Comparison of ENCODE assay signal across 8 cellular contexts in the genomic region with DNA sequence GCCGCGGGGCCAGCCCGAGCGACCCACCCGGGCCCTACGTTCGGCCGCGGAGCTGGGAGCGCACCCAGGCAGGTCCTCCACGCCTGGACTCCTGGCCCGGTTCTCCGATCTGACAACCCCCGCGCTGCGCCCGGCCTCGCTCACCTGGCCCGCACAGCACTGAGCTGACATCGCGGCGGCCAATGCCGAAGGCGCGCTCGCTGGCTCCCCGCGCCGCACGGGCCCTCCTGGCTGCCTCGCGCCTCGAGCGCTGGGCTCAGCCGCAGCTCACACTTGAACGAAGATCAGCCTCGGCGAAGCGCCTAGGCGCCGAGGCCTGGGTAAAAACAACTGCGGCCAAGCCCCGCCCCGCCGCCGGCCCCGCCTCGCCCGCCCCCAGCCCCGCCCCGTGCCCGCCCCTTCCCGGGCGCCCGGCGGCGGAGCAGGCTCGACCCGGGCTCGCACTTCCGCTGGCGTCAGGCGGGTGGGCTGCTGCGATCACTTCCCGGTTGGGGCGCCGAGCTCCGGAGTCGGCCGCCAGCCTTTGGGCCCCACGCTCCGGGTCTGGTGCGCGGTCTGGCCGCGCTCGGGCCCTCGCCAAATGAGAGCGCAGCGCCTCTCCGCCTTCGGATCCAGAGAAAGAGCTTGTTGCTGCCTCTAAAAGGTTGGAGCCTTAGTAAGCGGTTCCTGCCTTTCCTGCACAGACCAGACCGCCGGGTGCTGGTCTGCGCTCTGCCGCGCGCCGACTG. TPM values are rescaled to one million over a fixed set of nuclear protein-coding genes. Genes with fewer than 3 reads are reported as not detected.
DNase-seq lines count a peak whose midpoint lies in the region; ATAC-seq and TF ChIP-seq lines count a peak whose summit lies in the region.

Gene SERINC5 (minus strand): TSS at position 297 of the 728 bp plus-strand sequence. CDS start 126 bp downstream, at position 171.

- peak; percentile 84 for ATAC-seq in GM21381 (IDR thresholded peaks at IDR 0.05; ENCODE audit: unreplicated experiment)

- in situ Hi-C loops in transverse colon (cut with MboI; ENCODE audit: low pct_ligation_motif_present in 1 of 4, low pct_unique_long_range_greater_than_20kb in 1 of 4, low sequenced_read_pairs in 3 of 4), result no loop called here

- intact Hi-C loops in cardiac septum (cut with DNase I) (loop anchor here (2.0 to 5.0 kb wide), 5 partner anchors 39 to 164 kb away; partner anchors contain the start of gene ZFYVE16), posterior cingulate gyrus (cut with DNase I) (loop anchor here (2.0 to 10.0 kb wide), 5 partner anchors 63 to 229 kb away; partner anchors contain the start of genes FAM151B and ZFYVE16), transverse colon (cut with DNase I; ENCODE audit: low total_unique reads) (loop anchor here (5.0 kb wide), 1 partner anchor 114 kb away; no protein-coding TSS in a partner anchor)

- H3K9ac ChIP-seq in HUES48 (ENCODE audit: low read depth, low read length), result peak within 1 kb of the TSS; percentile 90

- no peaks in the 10 kb centered on the region for H3K27me3 ChIP-seq in HUES48 (ENCODE audit: control insufficient read depth, insufficient read depth, low read length)
- no peaks in the 10 kb centered on the region for H3K27me3 ChIP-seq in transverse colon

- H3K27ac ChIP-seq in HUES48 (ENCODE audit: low read depth, low read length), result peak within 1 kb of the TSS; percentile 97
- H3K27ac ChIP-seq in transverse colon, result peak within 1 kb of the TSS; percentile 97 to 100 (median 100)

- H3K36me3 ChIP-seq in HUES48 (ENCODE audit: control insufficient read depth, insufficient read depth, low read length) (no peaks in the 10 kb centered on the region), transverse colon (no peaks in the 10 kb centered on the region)

- peaks cover 38% of the 10 kb centered on the region for H3K4me1 ChIP-seq in HUES48 (ENCODE audit: control insufficient read depth, insufficient read depth, low read length)
- peaks cover 1 to 55% (median 36%) of the 10 kb centered on the region in 4 donors for H3K4me1 ChIP-seq in transverse colon

- TF ChIP-seq EP300 in transverse colon (IDR thresholded peaks at IDR 0.05; ENCODE audit: low read depth), result peak; percentile 10

- TF ChIP-seq CTCF in transverse colon (IDR thresholded peaks at IDR 0.05), result no peak

- TF ChIP-seq POLR2A in transverse colon (IDR thresholded peaks at IDR 0.05), result peak; percentile 97

- H3K4me3 ChIP-seq in HUES48 (ENCODE audit: low read depth, low read length), result peak within 1 kb of the TSS; percentile 98
- H3K4me3 ChIP-seq in transverse colon, result peak within 1 kb of the TSS; percentile 58 to 95 (median 77)

- WGBS in transverse colon (ENCODE audit: low coverage in 1 of 2), 2 donors, result 0% methylated on average over 30 of the region's 90 CpGs; no CpG with 5 or more reads in 1 of the 2 donors

- DNase-seq in DMS 273 treated with DMSO at 0.1 percent for 48 hours (lab: John Stamatoyannopoulos, UW) (peak; percentile 50), SW480 (ENCODE audit: low spot score) (peak; percentile 72), cardiac septum (ENCODE audit: low spot score) (peak; percentile 95), posterior cingulate gyrus (peak; percentile 74 to 98 (median 86)), transverse colon (peak; percentile 89)
- DNase-seq in activated naive CD8-positive, alpha-beta T cell treated with anti-CD3 and anti-CD28 coated beads, Interleukin-2, amount 50 U/mL, for 16 hours (ENCODE audit: low read depth, low spot score), result peak; percentile 64

- H3K9me3 ChIP-seq in HUES48 (ENCODE audit: control insufficient read depth, insufficient read depth, low read length) (no peaks in the 10 kb centered on the region), transverse colon (no peaks in the 10 kb centered on the region)

RNA-seq across cellular contexts. Expression of gene SERINC5, which starts in this region (rescaled TPM):
- total RNA-seq in cardiac septum (20.9 TPM), transverse colon (10 to 100 TPM; 40.6 to 90.4 (median 79.6) TPM)

Comparison
In these comparisons a context has a peak if more than half of its experiments do, and no peak if none do; other contexts are left out.
1. Peak in every context shown above with its lines: DNase-seq, ATAC-seq, H3K4me3 ChIP-seq and H3K27ac ChIP-seq.